In genomic region chr1:19443321-19443720, GRCh38 we compare ENCODE assay signal across 15 cellular contexts. TPM values are rescaled to one million over a fixed set of nuclear protein-coding genes. Genes with fewer than 3 reads are reported as not detected.
DNase-seq lines count a peak whose midpoint lies in the region; TF ChIP-seq lines count a peak whose summit lies in the region.
"Had no signal": no experiment of that assay in that cellular context is flagged by ENCODE, and none has a peak within 500 bp of the region (broad histone marks: within the 10 kb centered on the region; RNA-seq: fewer than 3 reads in every experiment).

No MANE protein-coding gene starts in this region.

- H3K27ac ChIP-seq in coronary artery (peak overlapping the region; percentile 58 to 71), suprapubic skin (peak overlapping the region; percentile 50)

- no peak for TF ChIP-seq EP300 in suprapubic skin (IDR thresholded peaks at IDR 0.05)

- no peaks in the 10 kb centered on the region for H3K36me3 ChIP-seq in suprapubic skin

- H3K4me3 ChIP-seq in coronary artery (no peak overlapping the region), suprapubic skin (no peak overlapping the region)

- H3K27me3 Mint-ChIP-seq in IgD-negative memory B cell (peaks cover 2% of the 10 kb centered on the region), mesothelial cell of epicardium (ENCODE audit: low read depth) (no peaks in the 10 kb centered on the region)
- H3K27me3 Mint-ChIP-seq: activated CD4-positive, alpha-beta memory T cell treated with anti-CD3 and anti-CD28 coated beads, Interleukin-2, amount 10 ng/mL, durations not matched to agents 7 days and 5 days; stimulated activated memory B cell treated with anti-CD40 and anti-IgM and Interleukin-4, amounts not matched to agents 10 μg/mL and 1 μg/mL and 100 μg/mL, for 72 hours had no signal

- peaks cover 60 to 68% (median 62%) of the 10 kb centered on the region in 3 donors for H3K4me1 Mint-ChIP-seq in IgD-negative memory B cell
- peaks cover 57% of the 10 kb centered on the region for H3K4me1 Mint-ChIP-seq in mesothelial cell of epicardium

- H3K36me3 Mint-ChIP-seq in IgD-negative memory B cell, result no peaks in the 10 kb centered on the region
- no peaks in the 10 kb centered on the region for H3K36me3 Mint-ChIP-seq in mesothelial cell of epicardium

- no peak overlapping the region for H3K4me3 Mint-ChIP-seq in IgD-negative memory B cell
- no peak overlapping the region for H3K4me3 Mint-ChIP-seq in mesothelial cell of epicardium
- H3K4me3 Mint-ChIP-seq: activated CD4-positive, alpha-beta memory T cell treated with anti-CD3 and anti-CD28 coated beads, Interleukin-2, amount 10 ng/mL, durations not matched to agents 7 days and 5 days; stimulated activated memory B cell treated with anti-CD40 and anti-IgM and Interleukin-4, amounts not matched to agents 10 μg/mL and 1 μg/mL and 100 μg/mL, for 72 hours had no signal

- no peaks in the 10 kb centered on the region for H3K27me3 ChIP-seq in suprapubic skin

- DNase-seq in coronary artery (ENCODE audit: low spot score) (no peak), mesothelial cell of epicardium (ENCODE audit: low spot score in 2 of 2, unreplicated experiment in 2 of 2) (no peak), suprapubic skin (ENCODE audit: low spot score in 2 of 2) (no peak), SW 1271 (lab: John Stamatoyannopoulos, UW) (no peak), NCI-H187 treated with DMSO at 0.1 percent for 48 hours (lab: John Stamatoyannopoulos, UW) (no peak), DMS79 (lab: John Stamatoyannopoulos, UW) (no peak)
- no peak for DNase-seq in stimulated activated CD4-positive, alpha-beta T cell treated with anti-CD3 and anti-CD28 coated beads, Interleukin-2, amount 100 ng/mL, for 24 hours
- DNase-seq: activated CD4-positive, alpha-beta memory T cell treated with anti-CD3 and anti-CD28 coated beads, Interleukin-2, amount 10 ng/mL, durations not matched to agents 7 days and 5 days; activated gamma-delta T cell treated with Interleukin-2 at 50 U/mL for 16 hours; central memory CD4-positive, alpha-beta T cell; NCI-H187; NCI-H774; stimulated activated CD4-positive, alpha-beta T cell treated with anti-CD3 and anti-CD28 coated beads, Interleukin-4, amount 100 ng/mL, for 1 hour had no signal

- WGBS in suprapubic skin, result 81% methylated on average over 4 of the region's 4 CpGs

- peaks cover 87% of the 10 kb centered on the region for H3K4me1 ChIP-seq in suprapubic skin

- TF ChIP-seq CTCF in coronary artery (IDR thresholded peaks at IDR 0.05), result no peak
- TF ChIP-seq CTCF in mesothelial cell of epicardium (IDR thresholded peaks at IDR 0.05; ENCODE audit: unreplicated experiment), result no peak
- TF ChIP-seq CTCF in suprapubic skin (IDR thresholded peaks at IDR 0.05), result no peak

- H3K27ac Mint-ChIP-seq in IgD-negative memory B cell (peak overlapping the region in 2 of 3 donors; percentile 44 to 47), mesothelial cell of epicardium (peak overlapping the region; percentile 16)
- H3K27ac Mint-ChIP-seq: activated CD4-positive, alpha-beta memory T cell treated with anti-CD3 and anti-CD28 coated beads, Interleukin-2, amount 10 ng/mL, durations not matched to agents 7 days and 5 days had no signal

- no peaks in the 10 kb centered on the region for H3K9me3 ChIP-seq in suprapubic skin

- TF ChIP-seq POLR2A in suprapubic skin (IDR thresholded peaks at IDR 0.05), result no peak

- H3K9me3 Mint-ChIP-seq in IgD-negative memory B cell (no peaks in the 10 kb centered on the region), mesothelial cell of epicardium (no peaks in the 10 kb centered on the region)
- H3K9me3 Mint-ChIP-seq: activated CD4-positive, alpha-beta memory T cell treated with anti-CD3 and anti-CD28 coated beads, Interleukin-2, amount 10 ng/mL, durations not matched to agents 7 days and 5 days; stimulated activated memory B cell treated with anti-CD40 and anti-IgM and Interleukin-4, amounts not matched to agents 10 μg/mL and 1 μg/mL and 100 μg/mL, for 72 hours had no signal

RNA-seq across cellular contexts. Expression of gene CAPZB, which starts 42.0 kb away (rescaled TPM):
- polyA plus RNA-seq in IgD-negative memory B cell, result 419 TPM
- 192 to 209 TPM (median 204 TPM) in 3 replicates for total RNA-seq in mesothelial cell of epicardium
- 100 to 1,000 TPM; 101 to 130 (median 126) TPM for total RNA-seq in suprapubic skin
